22 cellular contexts compared by ENCODE assay signal in the genomic region with DNA sequence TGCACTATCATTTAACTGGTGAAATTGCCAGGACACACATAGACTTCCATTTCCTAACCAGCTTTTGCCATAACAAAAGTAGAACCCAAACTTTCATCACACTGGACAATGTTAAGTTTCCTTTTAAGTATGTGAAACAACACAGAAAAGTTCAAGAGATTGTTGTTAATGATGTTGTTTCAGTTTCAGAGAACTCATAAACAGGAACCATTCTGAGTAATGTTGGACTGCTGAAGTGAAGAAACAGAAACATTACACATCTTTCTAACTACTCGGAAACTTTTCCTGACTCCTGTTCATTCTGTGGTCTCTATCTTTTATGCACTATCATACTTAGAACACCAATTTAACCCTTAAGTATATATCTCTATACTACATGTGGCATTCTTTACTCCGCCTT.
DNase-seq lines count a peak whose midpoint lies in the region; ATAC-seq lines count a peak whose summit lies in the region.
"Had no signal": no experiment of that assay in that cellular context is flagged by ENCODE, and none has a peak within 500 bp of the region (broad histone marks: within the 10 kb centered on the region; RNA-seq: fewer than 3 reads in every experiment).

No MANE protein-coding gene starts in this region.

- no peak overlapping the region for H3K27ac ChIP-seq in caudate nucleus (ENCODE audit: low read depth, low read length)
- H3K27ac ChIP-seq: testis had no signal

- ATAC-seq in GM18858 (IDR thresholded peaks at IDR 0.05; ENCODE audit: unreplicated experiment) (peak; percentile 94), HG02610 (IDR thresholded peaks at IDR 0.05; ENCODE audit: unreplicated experiment) (peak; percentile 92), HG03521 (IDR thresholded peaks at IDR 0.05; ENCODE audit: unreplicated experiment) (peak; percentile 69)
- ATAC-seq: HepG2; left ventricle myocardium superior; stimulated activated memory B cell treated with anti-CD40 and anti-IgM and Interleukin-4, amounts not matched to agents 10 μg/mL and 1 μg/mL and 100 μg/mL, for 72 hours had no signal

- peak; percentile 52 for DNase-seq in renal cortical epithelial cell (ENCODE audit: low read depth)
- DNase-seq in NCI-H1930 (lab: John Stamatoyannopoulos, UW), result no peak
- DNase-seq in caudate nucleus (lab: John Stamatoyannopoulos, UW), result no peak
- no peak for DNase-seq in NCI-H1417 treated with DMSO at 0.1 percent for 48 hours (lab: John Stamatoyannopoulos, UW)
- DNase-seq: activated CD4-positive, alpha-beta memory T cell treated with anti-CD3 and anti-CD28 coated beads, Interleukin-2, amount 10 ng/mL, durations not matched to agents 7 days and 5 days; activated CD4-positive, CD25-positive, alpha-beta regulatory T cell; activated naive CD4-positive, alpha-beta T cell; amniotic stem cell; CD8-positive, alpha-beta memory T cell; cortex of kidney; DND-41; immature natural killer cell; left ventricle myocardium superior; NCI-H1105; NCI-H524; T1000 had no signal
